In the genomic region with DNA sequence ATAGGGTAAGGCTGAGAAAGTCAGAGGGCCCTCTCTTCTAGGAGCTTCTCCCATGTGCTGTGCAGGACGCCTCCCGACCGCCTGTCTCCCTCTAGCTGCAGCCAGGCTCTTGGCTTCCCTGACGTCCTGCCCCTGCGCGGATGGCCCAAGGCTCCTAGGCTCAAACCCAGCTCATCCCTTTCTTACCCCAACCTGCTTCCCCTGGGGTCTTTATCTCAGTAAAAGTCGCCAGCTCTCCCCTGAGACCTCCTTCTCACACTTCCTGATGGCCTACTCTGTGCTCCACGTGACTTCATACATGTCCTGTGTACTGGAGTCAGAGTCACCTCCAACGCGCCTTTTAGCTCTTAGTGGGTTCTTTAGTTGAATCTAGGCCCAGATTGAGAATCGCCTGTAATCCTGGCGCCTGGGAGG, we compare ENCODE assay signal across 8 cellular contexts. TPM values are rescaled to one million over a fixed set of nuclear protein-coding genes. Genes with fewer than 3 reads are reported as not detected.
DNase-seq lines count a peak whose midpoint lies in the region; ATAC-seq and TF ChIP-seq lines count a peak whose summit lies in the region.

No MANE protein-coding gene starts in this region.

- TF ChIP-seq CTCF in WERI-Rb-1 (IDR thresholded peaks at IDR 0.05; ENCODE audit: low read depth, low read length) = peak; percentile 82

- no peaks in the 10 kb centered on the region for H3K27me3 ChIP-seq in WERI-Rb-1 (ENCODE audit: insufficient read depth, low read depth, severe bottlenecking)

- no peaks in the 10 kb centered on the region for H3K9me3 ChIP-seq in WERI-Rb-1 (ENCODE audit: severe bottlenecking)

- intact Hi-C loops in left colon (cut with DNase I, micrococcal nuclease) = loop anchor here in 1 of 2 donors (10.0 kb wide), 1 partner anchor 91 kb away; a partner anchor contains a TSS

- ATAC-seq in GM21619 (IDR thresholded peaks at IDR 0.05; ENCODE audit: unreplicated experiment) = peak; percentile 43
- ATAC-seq in left colon = peak; percentile 73
- no peak for ATAC-seq in GM18867 (IDR thresholded peaks at IDR 0.05; ENCODE audit: unreplicated experiment)

- H3K4me3 ChIP-seq in WERI-Rb-1 (ENCODE audit: low read depth, low read length) = peak overlapping the region; percentile 86

- H3K36me3 ChIP-seq in WERI-Rb-1 = peaks cover 16% of the 10 kb centered on the region

- peak; percentile 81 for DNase-seq in COLO668 (lab: John Stamatoyannopoulos, UW; ENCODE audit: unreplicated experiment)
- DNase-seq in NCI-H1436 treated with DMSO at 0.1 percent for 48 hours (lab: John Stamatoyannopoulos, UW) = peak; percentile 44
- peak; percentile 80 for DNase-seq in WERI-Rb-1
- DNase-seq in cerebellar cortex (ENCODE audit: low spot score) = peak; percentile 56
- DNase-seq in left colon = peak; percentile 84 to 85
- DNase-seq in stimulated activated CD4-positive, alpha-beta T cell treated with anti-CD3 and anti-CD28 coated beads, Interleukin-2, amount 100 ng/mL, for 4 hours (ENCODE audit: low read depth) = peak; percentile 60

- H3K27ac ChIP-seq in WERI-Rb-1 = peak overlapping the region; percentile 93

RNA-seq across cellular contexts. Expression of a gene that starts 1.1 kb away (rescaled TPM):
- 10 to 100 TPM in 1 of 2 donors, 1 to 10 TPM in 1; 9.8 to 11.7 TPM for total RNA-seq in left colon

RNA-seq across cellular contexts. Expression of a gene that starts 9.4 kb away (rescaled TPM):
- 10 to 100 TPM; 58.7 to 62.4 TPM for total RNA-seq in left colon

RNA-seq across cellular contexts. Expression of a gene that starts 22.4 kb away (rescaled TPM):
- total RNA-seq in left colon = 10 to 100 TPM; 10.6 to 20.7 TPM

RNA-seq across cellular contexts. Expression of a gene that starts 35.7 kb away (rescaled TPM):
- total RNA-seq in left colon = 10 to 100 TPM; 16.6 to 24.4 TPM

RNA-seq across cellular contexts. Expression of a gene that starts 49.7 kb away (rescaled TPM):
- total RNA-seq in left colon = 10 to 100 TPM; 14.9 to 17.8 TPM
